1 cellular context compared by ENCODE assay signal in the genomic region with DNA sequence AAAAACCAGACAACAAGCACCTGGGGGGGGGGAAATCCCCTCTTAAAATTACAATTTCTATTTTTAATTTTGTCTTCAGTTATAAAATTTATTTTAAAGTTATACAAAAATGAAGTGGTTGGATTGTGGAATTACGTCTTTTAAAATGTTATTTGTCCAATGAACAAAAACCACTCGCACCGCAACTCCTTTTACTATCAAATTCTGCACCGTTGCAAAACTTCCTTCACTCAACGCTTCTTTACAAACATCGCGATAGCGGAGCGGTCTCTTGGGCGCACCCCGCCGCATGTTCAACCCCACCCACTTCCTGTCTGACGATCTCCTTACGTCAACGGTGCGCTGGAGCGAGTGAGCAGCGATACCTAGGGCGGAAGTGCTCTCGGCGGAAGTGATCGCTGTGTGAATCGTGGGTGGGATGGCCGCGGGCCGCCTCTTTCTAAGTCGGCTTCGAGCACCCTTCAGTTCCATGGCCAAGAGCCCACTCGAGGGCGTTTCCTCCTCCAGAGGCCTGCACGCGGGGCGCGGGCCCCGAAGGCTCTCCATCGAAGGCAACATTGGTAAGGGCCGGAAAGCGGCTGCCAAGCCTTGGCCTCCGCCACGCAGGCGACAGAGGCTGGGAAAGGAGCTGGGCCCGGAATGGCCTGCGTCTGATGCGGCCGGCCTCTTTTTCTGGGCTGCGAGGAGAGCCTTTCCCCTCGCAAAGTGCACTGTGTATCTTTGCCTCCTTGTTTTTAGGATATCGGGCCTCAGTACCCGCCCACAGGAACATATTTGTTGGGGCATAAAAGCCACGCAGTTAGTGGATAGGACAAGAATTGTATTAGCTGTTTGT.
TF ChIP-seq lines count a peak whose summit lies in the region.

TSS of gene DGUOK (plus strand) at position 388 of the 835 bp plus-strand sequence. CDS start at position 419, 31 bp downstream.

TF ChIP-seq in K562, 482 proteins besides CTCF, POLR2A, EP300 and RAD21 (continued from another document and continues in another):
- TF ChIP-seq, protein P1, sequence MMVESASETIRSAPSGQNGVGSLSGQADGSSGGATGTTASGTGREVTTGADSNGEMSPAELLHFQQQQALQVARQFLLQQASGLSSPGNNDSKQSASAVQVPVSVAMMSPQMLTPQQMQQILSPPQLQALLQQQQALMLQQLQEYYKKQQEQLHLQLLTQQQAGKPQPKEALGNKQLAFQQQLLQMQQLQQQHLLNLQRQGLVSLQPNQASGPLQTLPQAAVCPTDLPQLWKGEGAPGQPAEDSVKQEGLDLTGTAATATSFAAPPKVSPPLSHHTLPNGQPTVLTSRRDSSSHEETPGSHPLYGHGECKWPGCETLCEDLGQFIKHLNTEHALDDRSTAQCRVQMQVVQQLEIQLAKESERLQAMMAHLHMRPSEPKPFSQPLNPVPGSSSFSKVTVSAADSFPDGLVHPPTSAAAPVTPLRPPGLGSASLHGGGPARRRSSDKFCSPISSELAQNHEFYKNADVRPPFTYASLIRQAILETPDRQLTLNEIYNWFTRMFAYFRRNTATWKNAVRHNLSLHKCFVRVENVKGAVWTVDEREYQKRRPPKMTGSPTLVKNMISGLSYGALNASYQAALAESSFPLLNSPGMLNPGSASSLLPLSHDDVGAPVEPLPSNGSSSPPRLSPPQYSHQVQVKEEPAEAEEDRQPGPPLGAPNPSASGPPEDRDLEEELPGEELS (CRISPR knock-in tag; IDR thresholded peaks at IDR 0.05; ENCODE audit: borderline replicate concordance), result 0 out of 2 replicates have a peak, but pooled peaks have one; percentile 70
- no peak for TF ChIP-seq ZBTB33 (CRISPR knock-in tag; IDR thresholded peaks at IDR 0.05)
- TF ChIP-seq TCFL5 (CRISPR knock-in tag; conservative IDR thresholded peaks at IDR 0.05), result no peak
- no peak; the same call in 1 of the 2 replicates for TF ChIP-seq GTF2E2 (tag; IDR thresholded peaks at IDR 0.05)
- TF ChIP-seq NUFIP1 (IDR thresholded peaks at IDR 0.05; ENCODE audit: partially characterized antibody), result no peak
- TF ChIP-seq GTF2F1 (IDR thresholded peaks at IDR 0.05; ENCODE audit: low read depth, low read length), result no peak; the same call in 1 of the 2 replicates
- no peak for TF ChIP-seq GTF2B (IDR thresholded peaks at IDR 0.05; ENCODE audit: extremely low read depth, insufficient read length)
- TF ChIP-seq CBX1 (IDR thresholded peaks at IDR 0.05; ENCODE audit: low read depth), result no peak
- peak; percentile 55; the same call in 1 of the 2 replicates for TF ChIP-seq SP1 (CRISPR knock-in tag; IDR thresholded peaks at IDR 0.05)
- no peak for TF ChIP-seq ZNF444 (CRISPR knock-in tag; IDR thresholded peaks at IDR 0.05)
- TF ChIP-seq, protein P2, sequence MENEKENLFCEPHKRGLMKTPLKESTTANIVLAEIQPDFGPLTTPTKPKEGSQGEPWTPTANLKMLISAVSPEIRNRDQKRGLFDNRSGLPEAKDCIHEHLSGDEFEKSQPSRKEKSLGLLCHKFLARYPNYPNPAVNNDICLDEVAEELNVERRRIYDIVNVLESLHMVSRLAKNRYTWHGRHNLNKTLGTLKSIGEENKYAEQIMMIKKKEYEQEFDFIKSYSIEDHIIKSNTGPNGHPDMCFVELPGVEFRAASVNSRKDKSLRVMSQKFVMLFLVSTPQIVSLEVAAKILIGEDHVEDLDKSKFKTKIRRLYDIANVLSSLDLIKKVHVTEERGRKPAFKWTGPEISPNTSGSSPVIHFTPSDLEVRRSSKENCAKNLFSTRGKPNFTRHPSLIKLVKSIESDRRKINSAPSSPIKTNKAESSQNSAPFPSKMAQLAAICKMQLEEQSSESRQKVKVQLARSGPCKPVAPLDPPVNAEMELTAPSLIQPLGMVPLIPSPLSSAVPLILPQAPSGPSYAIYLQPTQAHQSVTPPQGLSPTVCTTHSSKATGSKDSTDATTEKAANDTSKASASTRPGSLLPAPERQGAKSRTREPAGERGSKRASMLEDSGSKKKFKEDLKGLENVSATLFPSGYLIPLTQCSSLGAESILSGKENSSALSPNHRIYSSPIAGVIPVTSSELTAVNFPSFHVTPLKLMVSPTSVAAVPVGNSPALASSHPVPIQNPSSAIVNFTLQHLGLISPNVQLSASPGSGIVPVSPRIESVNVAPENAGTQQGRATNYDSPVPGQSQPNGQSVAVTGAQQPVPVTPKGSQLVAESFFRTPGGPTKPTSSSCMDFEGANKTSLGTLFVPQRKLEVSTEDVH (IDR thresholded peaks at IDR 0.05; ENCODE audit: low read depth, partially characterized antibody), result peak; percentile 91
- no peak for TF ChIP-seq ETS2 (tag; IDR thresholded peaks at IDR 0.05; ENCODE audit: borderline replicate concordance, poor library complexity, severe bottlenecking)
- TF ChIP-seq CBX2 (IDR thresholded peaks at IDR 0.05; ENCODE audit: insufficient read depth, low read length, poor library complexity, severe bottlenecking), result no peak
- no peak for TF ChIP-seq DACH1 (IDR thresholded peaks at IDR 0.05; ENCODE audit: partially characterized antibody)
- TF ChIP-seq CBX8 (IDR thresholded peaks at IDR 0.05; ENCODE audit: borderline replicate concordance, extremely low read depth, low read depth, low read length, poor library complexity, severe bottlenecking), result no peak
- TF ChIP-seq TRIM24 (IDR thresholded peaks at IDR 0.05), result peak in 1 of 2 experiments; percentile 67; a peak in 1 of 4 replicates
- TF ChIP-seq, protein P3, sequence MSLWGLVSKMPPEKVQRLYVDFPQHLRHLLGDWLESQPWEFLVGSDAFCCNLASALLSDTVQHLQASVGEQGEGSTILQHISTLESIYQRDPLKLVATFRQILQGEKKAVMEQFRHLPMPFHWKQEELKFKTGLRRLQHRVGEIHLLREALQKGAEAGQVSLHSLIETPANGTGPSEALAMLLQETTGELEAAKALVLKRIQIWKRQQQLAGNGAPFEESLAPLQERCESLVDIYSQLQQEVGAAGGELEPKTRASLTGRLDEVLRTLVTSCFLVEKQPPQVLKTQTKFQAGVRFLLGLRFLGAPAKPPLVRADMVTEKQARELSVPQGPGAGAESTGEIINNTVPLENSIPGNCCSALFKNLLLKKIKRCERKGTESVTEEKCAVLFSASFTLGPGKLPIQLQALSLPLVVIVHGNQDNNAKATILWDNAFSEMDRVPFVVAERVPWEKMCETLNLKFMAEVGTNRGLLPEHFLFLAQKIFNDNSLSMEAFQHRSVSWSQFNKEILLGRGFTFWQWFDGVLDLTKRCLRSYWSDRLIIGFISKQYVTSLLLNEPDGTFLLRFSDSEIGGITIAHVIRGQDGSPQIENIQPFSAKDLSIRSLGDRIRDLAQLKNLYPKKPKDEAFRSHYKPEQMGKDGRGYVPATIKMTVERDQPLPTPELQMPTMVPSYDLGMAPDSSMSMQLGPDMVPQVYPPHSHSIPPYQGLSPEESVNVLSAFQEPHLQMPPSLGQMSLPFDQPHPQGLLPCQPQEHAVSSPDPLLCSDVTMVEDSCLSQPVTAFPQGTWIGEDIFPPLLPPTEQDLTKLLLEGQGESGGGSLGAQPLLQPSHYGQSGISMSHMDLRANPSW (CRISPR knock-in tag; IDR thresholded peaks at IDR 0.05), result 0 out of 2 replicates have a peak, but pooled peaks have one; percentile 19
- peak; percentile 74; the same call in 1 of the 2 replicates for TF ChIP-seq KLF1 (tag; IDR thresholded peaks at IDR 0.05)
- TF ChIP-seq ZNF699 (CRISPR knock-in tag; IDR thresholded peaks at IDR 0.05; ENCODE audit: insufficient replicate concordance), result no peak
- peak; percentile 64 for TF ChIP-seq MGA (IDR thresholded peaks at IDR 0.05)
- TF ChIP-seq PHF20 (IDR thresholded peaks at IDR 0.05; ENCODE audit: partially characterized antibody), result peak; percentile 95
- peak; percentile 93 for TF ChIP-seq POLR2B (IDR thresholded peaks at IDR 0.05; ENCODE audit: low read depth, partially characterized antibody)
- 0 out of 2 replicates have a peak, but pooled peaks have one; percentile 54 for TF ChIP-seq HEY1 (CRISPR knock-in tag; IDR thresholded peaks at IDR 0.05; ENCODE audit: borderline replicate concordance)
